In genomic region chr12:1760566-1761382, GRCh38 we compare ENCODE assay signal across 1 cellular context.
A peak's percentile ranks its signal among the peaks of the same experiment; 100 is the strongest.
TF ChIP-seq lines count a peak whose summit lies in the region.

No MANE protein-coding gene starts in this region.

TF ChIP-seq in K562, 482 proteins besides CTCF, POLR2A, EP300 and RAD21 (continues in another document):
- TF ChIP-seq ZNF395 (CRISPR knock-in tag; IDR thresholded peaks at IDR 0.05) (no peak), FOSL1 (tag; conservative IDR thresholded peaks at IDR 0.05) (peak; percentile 85), PKNOX1 (IDR thresholded peaks at IDR 0.05) (no peak), CBX2 (IDR thresholded peaks at IDR 0.05; ENCODE audit: insufficient read depth, low read length, poor library complexity, severe bottlenecking) (no peak), ESRRA (IDR thresholded peaks at IDR 0.05; ENCODE audit: borderline replicate concordance, low read depth) (no peak), HNRNPK (IDR thresholded peaks at IDR 0.05; ENCODE audit: low read depth, low read length, poor library complexity, severe bottlenecking) (no peak), ATF1 (CRISPR knock-in tag; IDR thresholded peaks at IDR 0.05) (no peak), ATF1 (tag; IDR thresholded peaks at IDR 0.05) (no peak), RBFOX2 (IDR thresholded peaks at IDR 0.05; ENCODE audit: low read depth, low read length) (no peak), ZNF184 (CRISPR knock-in tag; IDR thresholded peaks at IDR 0.05) (no peak), ZNF766 (CRISPR knock-in tag; conservative IDR thresholded peaks at IDR 0.05) (no peak), HMG20B (CRISPR knock-in tag; IDR thresholded peaks at IDR 0.05) (no peak), ZNF212 (CRISPR knock-in tag; IDR thresholded peaks at IDR 0.05) (no peak), ATF3 (IDR thresholded peaks at IDR 0.05) (peak; percentile 79; the same call in 1 of the 2 replicates), ATF3 (CRISPR knock-in tag; conservative IDR thresholded peaks at IDR 0.05) (no peak), BDP1 (IDR thresholded peaks at IDR 0.05; ENCODE audit: insufficient read depth, insufficient read length) (no peak), GATA2 (CRISPR knock-in tag; IDR thresholded peaks at IDR 0.05) (no peak), SMARCA4 (IDR thresholded peaks at IDR 0.05) (peak; percentile 66; the same call in 1 of the 2 replicates), NELFE (IDR thresholded peaks at IDR 0.05; ENCODE audit: insufficient read depth, insufficient read length) (no peak), ETV1 (tag; conservative IDR thresholded peaks at IDR 0.05; ENCODE audit: low read depth) (peak; percentile 38; the same call in 1 of the 2 replicates), POU5F1 (IDR thresholded peaks at IDR 0.05; ENCODE audit: borderline replicate concordance, low read depth, low read length, partially characterized antibody) (no peak), JUND (IDR thresholded peaks at IDR 0.05; ENCODE audit: borderline replicate concordance, low read depth, low read length) (peak; percentile 80), JUND (tag; IDR thresholded peaks at IDR 0.05; ENCODE audit: borderline replicate concordance, low read depth, low read length) (peak; percentile 48; the same call in 1 of the 3 replicates), ZNF79 (CRISPR knock-in tag; IDR thresholded peaks at IDR 0.05; ENCODE audit: low read depth) (no peak), TCF3 (CRISPR knock-in tag; IDR thresholded peaks at IDR 0.05) (peak; percentile 45), MAFF (IDR thresholded peaks at IDR 0.05; ENCODE audit: low read length) (no peak), JUN (IDR thresholded peaks at IDR 0.05; ENCODE audit: borderline replicate concordance, low read depth, low read length) (0 out of 2 replicates have a peak, but pooled peaks have one; percentile 58), JUN (CRISPR knock-in tag; IDR thresholded peaks at IDR 0.05; ENCODE audit: borderline replicate concordance) (no peak), BRF1 (IDR thresholded peaks at IDR 0.05; ENCODE audit: borderline replicate concordance, extremely low read depth, insufficient read length) (no peak), ZNF280A (IDR thresholded peaks at IDR 0.05; ENCODE audit: low read depth, partially characterized antibody) (no peak), CSDE1 (IDR thresholded peaks at IDR 0.05) (no peak), ARID3B (CRISPR knock-in tag; IDR thresholded peaks at IDR 0.05; ENCODE audit: borderline replicate concordance) (no peak), ZNF280B (CRISPR knock-in tag; IDR thresholded peaks at IDR 0.05) (no peak), ZFX (CRISPR knock-in tag; IDR thresholded peaks at IDR 0.05) (no peak)
- TF ChIP-seq, protein P1, sequence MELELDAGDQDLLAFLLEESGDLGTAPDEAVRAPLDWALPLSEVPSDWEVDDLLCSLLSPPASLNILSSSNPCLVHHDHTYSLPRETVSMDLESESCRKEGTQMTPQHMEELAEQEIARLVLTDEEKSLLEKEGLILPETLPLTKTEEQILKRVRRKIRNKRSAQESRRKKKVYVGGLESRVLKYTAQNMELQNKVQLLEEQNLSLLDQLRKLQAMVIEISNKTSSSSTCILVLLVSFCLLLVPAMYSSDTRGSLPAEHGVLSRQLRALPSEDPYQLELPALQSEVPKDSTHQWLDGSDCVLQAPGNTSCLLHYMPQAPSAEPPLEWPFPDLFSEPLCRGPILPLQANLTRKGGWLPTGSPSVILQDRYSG (tag; conservative IDR thresholded peaks at IDR 0.05; ENCODE audit: low read depth), result no peak
- TF ChIP-seq, protein P2, sequence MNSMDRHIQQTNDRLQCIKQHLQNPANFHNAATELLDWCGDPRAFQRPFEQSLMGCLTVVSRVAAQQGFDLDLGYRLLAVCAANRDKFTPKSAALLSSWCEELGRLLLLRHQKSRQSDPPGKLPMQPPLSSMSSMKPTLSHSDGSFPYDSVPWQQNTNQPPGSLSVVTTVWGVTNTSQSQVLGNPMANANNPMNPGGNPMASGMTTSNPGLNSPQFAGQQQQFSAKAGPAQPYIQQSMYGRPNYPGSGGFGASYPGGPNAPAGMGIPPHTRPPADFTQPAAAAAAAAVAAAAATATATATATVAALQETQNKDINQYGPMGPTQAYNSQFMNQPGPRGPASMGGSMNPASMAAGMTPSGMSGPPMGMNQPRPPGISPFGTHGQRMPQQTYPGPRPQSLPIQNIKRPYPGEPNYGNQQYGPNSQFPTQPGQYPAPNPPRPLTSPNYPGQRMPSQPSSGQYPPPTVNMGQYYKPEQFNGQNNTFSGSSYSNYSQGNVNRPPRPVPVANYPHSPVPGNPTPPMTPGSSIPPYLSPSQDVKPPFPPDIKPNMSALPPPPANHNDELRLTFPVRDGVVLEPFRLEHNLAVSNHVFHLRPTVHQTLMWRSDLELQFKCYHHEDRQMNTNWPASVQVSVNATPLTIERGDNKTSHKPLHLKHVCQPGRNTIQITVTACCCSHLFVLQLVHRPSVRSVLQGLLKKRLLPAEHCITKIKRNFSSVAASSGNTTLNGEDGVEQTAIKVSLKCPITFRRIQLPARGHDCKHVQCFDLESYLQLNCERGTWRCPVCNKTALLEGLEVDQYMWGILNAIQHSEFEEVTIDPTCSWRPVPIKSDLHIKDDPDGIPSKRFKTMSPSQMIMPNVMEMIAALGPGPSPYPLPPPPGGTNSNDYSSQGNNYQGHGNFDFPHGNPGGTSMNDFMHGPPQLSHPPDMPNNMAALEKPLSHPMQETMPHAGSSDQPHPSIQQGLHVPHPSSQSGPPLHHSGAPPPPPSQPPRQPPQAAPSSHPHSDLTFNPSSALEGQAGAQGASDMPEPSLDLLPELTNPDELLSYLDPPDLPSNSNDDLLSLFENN (IDR thresholded peaks at IDR 0.05; ENCODE audit: low read depth in 2 of 2, low read length in 2 of 2), result no peak
- TF ChIP-seq, protein P3, sequence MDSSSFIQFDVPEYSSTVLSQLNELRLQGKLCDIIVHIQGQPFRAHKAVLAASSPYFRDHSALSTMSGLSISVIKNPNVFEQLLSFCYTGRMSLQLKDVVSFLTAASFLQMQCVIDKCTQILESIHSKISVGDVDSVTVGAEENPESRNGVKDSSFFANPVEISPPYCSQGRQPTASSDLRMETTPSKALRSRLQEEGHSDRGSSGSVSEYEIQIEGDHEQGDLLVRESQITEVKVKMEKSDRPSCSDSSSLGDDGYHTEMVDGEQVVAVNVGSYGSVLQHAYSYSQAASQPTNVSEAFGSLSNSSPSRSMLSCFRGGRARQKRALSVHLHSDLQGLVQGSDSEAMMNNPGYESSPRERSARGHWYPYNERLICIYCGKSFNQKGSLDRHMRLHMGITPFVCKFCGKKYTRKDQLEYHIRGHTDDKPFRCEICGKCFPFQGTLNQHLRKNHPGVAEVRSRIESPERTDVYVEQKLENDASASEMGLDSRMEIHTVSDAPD (CRISPR knock-in tag; IDR thresholded peaks at IDR 0.05), result no peak
- TF ChIP-seq, protein P4, sequence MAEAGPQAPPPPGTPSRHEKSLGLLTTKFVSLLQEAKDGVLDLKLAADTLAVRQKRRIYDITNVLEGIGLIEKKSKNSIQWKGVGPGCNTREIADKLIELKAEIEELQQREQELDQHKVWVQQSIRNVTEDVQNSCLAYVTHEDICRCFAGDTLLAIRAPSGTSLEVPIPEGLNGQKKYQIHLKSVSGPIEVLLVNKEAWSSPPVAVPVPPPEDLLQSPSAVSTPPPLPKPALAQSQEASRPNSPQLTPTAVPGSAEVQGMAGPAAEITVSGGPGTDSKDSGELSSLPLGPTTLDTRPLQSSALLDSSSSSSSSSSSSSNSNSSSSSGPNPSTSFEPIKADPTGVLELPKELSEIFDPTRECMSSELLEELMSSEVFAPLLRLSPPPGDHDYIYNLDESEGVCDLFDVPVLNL (CRISPR knock-in tag; IDR thresholded peaks at IDR 0.05; ENCODE audit: low read depth), result no peak
- TF ChIP-seq, protein P5, sequence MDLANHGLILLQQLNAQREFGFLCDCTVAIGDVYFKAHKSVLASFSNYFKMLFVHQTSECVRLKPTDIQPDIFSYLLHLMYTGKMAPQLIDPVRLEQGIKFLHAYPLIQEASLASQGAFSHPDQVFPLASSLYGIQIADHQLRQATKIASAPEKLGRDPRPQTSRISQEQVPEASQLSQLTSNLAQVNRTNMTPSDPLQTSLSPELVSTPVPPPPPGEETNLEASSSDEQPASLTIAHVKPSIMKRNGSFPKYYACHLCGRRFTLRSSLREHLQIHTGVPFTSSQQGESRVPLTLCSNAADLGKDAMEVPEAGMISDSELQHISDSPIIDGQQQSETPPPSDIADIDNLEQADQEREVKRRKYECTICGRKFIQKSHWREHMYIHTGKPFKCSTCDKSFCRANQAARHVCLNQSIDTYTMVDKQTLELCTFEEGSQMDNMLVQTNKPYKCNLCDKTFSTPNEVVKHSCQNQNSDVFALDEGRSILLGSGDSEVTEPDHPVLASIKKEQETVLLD (IDR thresholded peaks at IDR 0.05), result no peak
